In the genomic region with DNA sequence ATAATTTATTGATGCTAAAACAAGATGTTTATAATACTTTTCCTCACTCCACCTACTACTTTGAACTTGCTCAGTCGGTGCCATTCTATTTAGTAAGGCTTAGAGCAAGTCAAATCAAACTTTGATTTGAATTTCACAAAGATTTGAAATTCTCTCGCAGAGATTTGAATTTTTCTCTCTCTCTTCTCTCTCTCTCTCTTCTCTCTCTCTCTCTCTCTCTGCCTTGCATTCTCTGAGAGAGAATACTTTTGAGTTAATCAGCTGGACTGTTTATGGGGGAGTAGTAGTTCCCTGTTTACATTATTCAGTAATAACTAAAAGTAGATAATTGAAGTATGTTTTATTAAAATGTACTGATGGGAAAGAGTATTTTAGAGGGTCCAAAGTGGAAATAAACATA, we compare ENCODE assay signal across 17 cellular contexts.
DNase-seq lines count a peak whose midpoint lies in the region; ATAC-seq and TF ChIP-seq lines count a peak whose summit lies in the region.
"Had no signal": no experiment of that assay in that cellular context is flagged by ENCODE, and none has a peak within 500 bp of the region (broad histone marks: within the 10 kb centered on the region; RNA-seq: fewer than 3 reads in every experiment).

No MANE protein-coding gene starts in this region.

- POLR2A ChIA-PET in A673 (lab: Charles Lee; ENCODE audit: low non-redundant PET) (interaction anchor here (0.7 kb wide), 1 partner anchor 18 kb away, joined by 5 read pairs; no protein-coding TSS in a partner anchor), HEK293 (lab: Yijun Ruan, JAX) (no interaction called here), PC-3 (lab: Charles Lee; ENCODE audit: unreplicated experiment) (interaction anchor here (0.5 to 0.7 kb wide), 3 partner anchors 16 to 997 kb away, joined by 3 to 4 read pairs (median 3); no protein-coding TSS in a partner anchor)

- intact Hi-C loops in A673 (cut with micrococcal nuclease; ENCODE audit: unreplicated experiment) = loop anchor here (5.0 to 10.0 kb wide), 4 partner anchors 140 to 1372 kb away; no protein-coding TSS in a partner anchor
- intact Hi-C loops in PC-3 (cut with micrococcal nuclease) = loop anchor here (1.0 to 10.0 kb wide), 4 partner anchors 88 to 1000 kb away; no protein-coding TSS in a partner anchor

- H3K9ac ChIP-seq in PC-3 (ENCODE audit: low read length) = peak overlapping the region; percentile 26
- H3K9ac ChIP-seq: BLaER1 treated with 17β-estradiol and CSF1 and Interleukin-3, amounts not matched to agents 10 nM and 100 nM had no signal

- H3F3A ChIP-seq in PC-3 (ENCODE audit: low read length, unreplicated experiment) = no peaks in the 10 kb centered on the region

- BruUV-seq in A673 (replicated peaks; lab: Mats Ljungman, UMichigan) = no TSS peak
- BruUV-seq in PC-3 (replicated peaks; lab: Mats Ljungman, UMichigan) = no TSS peak

- DNase-seq in A673 (ENCODE audit: low spot score) (peak; percentile 57), PC-3 (no peak), amniotic epithelial cell (ENCODE audit: low read depth) (peak; percentile 21), HAP-1 (ENCODE audit: low spot score in 2 of 2) (no peak)
- DNase-seq: 8988T; AML-193; Caco-2; Calu3; CD4-positive, alpha-beta T cell; CD8-positive, alpha-beta T cell; DMS79 treated with DMSO at 0.1 percent for 48 hours; GF-D8 had no signal

- CTCF ChIA-PET in A673 (lab: Charles Lee) (interaction anchor here (1.0 kb wide), 1 partner anchor 89 kb away, joined by 3 read pairs; no protein-coding TSS in a partner anchor), HEK293 (lab: Yijun Ruan, JAX) (interaction anchor here (0.8 kb wide), 1 partner anchor 24 kb away, joined by 4 read pairs; no protein-coding TSS in a partner anchor), PC-3 (lab: Charles Lee) (interaction anchor here (0.7 to 2.6 kb wide), 2 partner anchors 89 to 1005 kb away, joined by 3 to 13 read pairs; no protein-coding TSS in a partner anchor)

- 56 to 67% methylated on average over 1 to 2 of the region's 2 CpGs for WGBS in gastroesophageal sphincter (ENCODE audit: low coverage in 1 of 2), 2 donors

- H3K9me3 ChIP-seq in A673 (ENCODE audit: low read depth, low read length, poor library complexity, severe bottlenecking) (peaks cover 7% of the 10 kb centered on the region), HEK293 (ENCODE audit: control insufficient read depth, insufficient read depth, low read depth, low read length) (no peaks in the 10 kb centered on the region), PC-3 (ENCODE audit: low read length) (peaks cover 10% of the 10 kb centered on the region; the same call in 1 of the 2 replicates), HAP-1 (no peaks in the 10 kb centered on the region), gastroesophageal sphincter (no peaks in the 10 kb centered on the region)

- ATAC-seq in PC-3 (no peak), gastroesophageal sphincter (no peak), GM18907 (IDR thresholded peaks at IDR 0.05; ENCODE audit: unreplicated experiment) (no peak)
- ATAC-seq: CD8-positive, alpha-beta T cell had no signal

- H3K4me1 ChIP-seq in A673 (ENCODE audit: insufficient read depth, low read length, poor library complexity, severe bottlenecking) = peaks cover 50% of the 10 kb centered on the region
- no peaks in the 10 kb centered on the region for H3K4me1 ChIP-seq in HEK293 (ENCODE audit: control insufficient read depth, insufficient read depth, low read length)
- H3K4me1 ChIP-seq in PC-3 (ENCODE audit: insufficient read depth, low read length) = peaks cover 27% of the 10 kb centered on the region
- H3K4me1 ChIP-seq in HAP-1 = no peaks in the 10 kb centered on the region
- no peaks in the 10 kb centered on the region for H3K4me1 ChIP-seq in gastroesophageal sphincter
- H3K4me1 ChIP-seq: BLaER1 treated with 17β-estradiol and CSF1 and Interleukin-3, amounts not matched to agents 10 nM and 100 nM; Caco-2 had no signal

- H4K20me1 ChIP-seq in PC-3 (ENCODE audit: low read length) = no peaks in the 10 kb centered on the region
- H4K20me1 ChIP-seq: BLaER1 treated with 17β-estradiol and CSF1 and Interleukin-3, amounts not matched to agents 10 nM and 100 nM had no signal

- no peaks in the 10 kb centered on the region for H3K9me2 ChIP-seq in PC-3 (replicated peaks; ENCODE audit: low read length)

- peak overlapping the region; percentile 7; the same call in 1 of the 2 replicates for H2AFZ ChIP-seq in PC-3 (ENCODE audit: low read length)

- H3K27me3 ChIP-seq in A673 (replicated peaks; ENCODE audit: insufficient read depth, low read depth, low read length, poor library complexity) (no peaks in the 10 kb centered on the region), PC-3 (ENCODE audit: low read length) (no peaks in the 10 kb centered on the region), HAP-1 (ENCODE audit: low read depth) (no peaks in the 10 kb centered on the region), gastroesophageal sphincter (peaks cover 4% of the 10 kb centered on the region)
- H3K27me3 ChIP-seq: BLaER1 treated with 17β-estradiol and CSF1 and Interleukin-3, amounts not matched to agents 10 nM and 100 nM had no signal

- in situ Hi-C loops in HAP-1 (cut with MboI; ENCODE audit: low sequenced_read_pairs) = no loop called here

- H3K27ac ChIP-seq in A673 (ENCODE audit: low read depth, low read length, poor library complexity, severe bottlenecking) = peak overlapping the region; percentile 97
- H3K27ac ChIP-seq in HEK293 (ENCODE audit: extremely low read depth, low read depth, low read length) = no peak overlapping the region
- H3K27ac ChIP-seq in PC-3 (ENCODE audit: low read length) = peak overlapping the region; percentile 52
- no peak overlapping the region for H3K27ac ChIP-seq in gastroesophageal sphincter
- H3K27ac ChIP-seq: BLaER1 treated with 17β-estradiol and CSF1 and Interleukin-3, amounts not matched to agents 10 nM and 100 nM; C4-2B had no signal

- no peak overlapping the region for H3K4me2 ChIP-seq in PC-3 (ENCODE audit: low read length)
- H3K4me2 ChIP-seq: BLaER1 treated with 17β-estradiol and CSF1 and Interleukin-3, amounts not matched to agents 10 nM and 100 nM had no signal

- H3K4me3 ChIP-seq in A673 (ENCODE audit: low read depth, low read length, poor library complexity, severe bottlenecking) (no peak overlapping the region), HEK293 (ENCODE audit: low read depth, low read length) (no peak overlapping the region), PC-3 (ENCODE audit: low read length) (no peak overlapping the region), HAP-1 (no peak overlapping the region), gastroesophageal sphincter (no peak overlapping the region)
- H3K4me3 ChIP-seq: BLaER1 treated with 17β-estradiol and CSF1 and Interleukin-3, amounts not matched to agents 10 nM and 100 nM had no signal

- H3K36me3 ChIP-seq in A673 (ENCODE audit: insufficient read depth, low read length, poor library complexity, severe bottlenecking) (peaks cover 6% of the 10 kb centered on the region), HEK293 (ENCODE audit: control insufficient read depth in 2 of 2, insufficient read depth in 1 of 2, low read length in 2 of 2) (no peaks in the 10 kb centered on the region), PC-3 (ENCODE audit: low read depth, low read length) (no peaks in the 10 kb centered on the region), HAP-1 (replicated peaks) (no peaks in the 10 kb centered on the region), gastroesophageal sphincter (no peaks in the 10 kb centered on the region)
- H3K36me3 ChIP-seq: BLaER1 treated with 17β-estradiol and CSF1 and Interleukin-3, amounts not matched to agents 10 nM and 100 nM had no signal

- no peak for TF ChIP-seq CTCF in A673 (conservative IDR thresholded peaks at IDR 0.05; ENCODE audit: low read depth, low read length)
- no peak for TF ChIP-seq CTCF in HEK293 (tag by site-specific recombination; IDR thresholded peaks at IDR 0.05)
- TF ChIP-seq CTCF in PC-3 (conservative IDR thresholded peaks at IDR 0.05; ENCODE audit: low read depth, low read length) = no peak
- TF ChIP-seq CTCF in gastroesophageal sphincter (IDR thresholded peaks at IDR 0.05) = no peak

- no peak for TF ChIP-seq POLR2A in gastroesophageal sphincter (IDR thresholded peaks at IDR 0.05)

- no peaks in the 10 kb centered on the region for H3K79me2 ChIP-seq in PC-3 (ENCODE audit: low read length)

- no peak for TF ChIP-seq EP300 in gastroesophageal sphincter (IDR thresholded peaks at IDR 0.05)

TF ChIP-seq in HEK293, 187 proteins besides CTCF, POLR2A, EP300 and RAD21:
- TF ChIP-seq MZF1 (tag by site-specific recombination; IDR thresholded peaks at IDR 0.05; ENCODE audit: borderline replicate concordance) = no peak
- TF ChIP-seq SCRT2 (tag by site-specific recombination; IDR thresholded peaks at IDR 0.05) = no peak
- peak; percentile 94 for TF ChIP-seq ZNF596 (tag by site-specific recombination; IDR thresholded peaks at IDR 0.05)
TF ChIP-seq in HEK293: peak in this region for 1.

Comparison
In these comparisons a context has a peak if more than half of its experiments do, and no peak if none do; other contexts are left out.
1. DNase-seq: peak in A673 (single experiment) and amniotic epithelial cell (single experiment); none in PC-3 (single experiment) and HAP-1 (0 of 2).
2. H3K27ac ChIP-seq: peak in A673 (single experiment) and PC-3 (single experiment); none in HEK293 (single experiment) and gastroesophageal sphincter (0 of 4).